In the genomic region with DNA sequence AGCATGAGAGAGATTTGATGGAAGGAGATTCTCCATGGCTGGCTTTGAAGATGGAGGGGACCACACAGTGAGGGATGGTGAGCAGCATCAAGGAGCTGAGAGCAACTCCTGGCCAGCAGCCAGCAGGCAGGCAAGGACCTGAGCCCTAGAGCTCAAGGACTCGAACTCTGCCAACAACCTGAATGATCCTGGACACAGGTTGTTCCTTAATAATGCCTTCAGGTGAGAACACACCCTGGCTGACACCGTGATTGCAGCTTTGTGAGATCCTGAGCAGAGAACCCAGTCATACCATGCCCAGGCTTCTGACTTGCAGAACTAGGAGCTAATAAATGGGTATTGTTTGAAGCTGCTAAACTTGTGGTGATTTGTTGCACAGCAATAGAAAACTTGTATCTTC, we compare ENCODE assay signal across 1 cellular context.
TF ChIP-seq lines count a peak whose summit lies in the region.

No MANE protein-coding gene starts in this region.

TF ChIP-seq in H1, 55 proteins besides CTCF, POLR2A, EP300 and RAD21 (continued from another document):
- TF ChIP-seq, protein P1, sequence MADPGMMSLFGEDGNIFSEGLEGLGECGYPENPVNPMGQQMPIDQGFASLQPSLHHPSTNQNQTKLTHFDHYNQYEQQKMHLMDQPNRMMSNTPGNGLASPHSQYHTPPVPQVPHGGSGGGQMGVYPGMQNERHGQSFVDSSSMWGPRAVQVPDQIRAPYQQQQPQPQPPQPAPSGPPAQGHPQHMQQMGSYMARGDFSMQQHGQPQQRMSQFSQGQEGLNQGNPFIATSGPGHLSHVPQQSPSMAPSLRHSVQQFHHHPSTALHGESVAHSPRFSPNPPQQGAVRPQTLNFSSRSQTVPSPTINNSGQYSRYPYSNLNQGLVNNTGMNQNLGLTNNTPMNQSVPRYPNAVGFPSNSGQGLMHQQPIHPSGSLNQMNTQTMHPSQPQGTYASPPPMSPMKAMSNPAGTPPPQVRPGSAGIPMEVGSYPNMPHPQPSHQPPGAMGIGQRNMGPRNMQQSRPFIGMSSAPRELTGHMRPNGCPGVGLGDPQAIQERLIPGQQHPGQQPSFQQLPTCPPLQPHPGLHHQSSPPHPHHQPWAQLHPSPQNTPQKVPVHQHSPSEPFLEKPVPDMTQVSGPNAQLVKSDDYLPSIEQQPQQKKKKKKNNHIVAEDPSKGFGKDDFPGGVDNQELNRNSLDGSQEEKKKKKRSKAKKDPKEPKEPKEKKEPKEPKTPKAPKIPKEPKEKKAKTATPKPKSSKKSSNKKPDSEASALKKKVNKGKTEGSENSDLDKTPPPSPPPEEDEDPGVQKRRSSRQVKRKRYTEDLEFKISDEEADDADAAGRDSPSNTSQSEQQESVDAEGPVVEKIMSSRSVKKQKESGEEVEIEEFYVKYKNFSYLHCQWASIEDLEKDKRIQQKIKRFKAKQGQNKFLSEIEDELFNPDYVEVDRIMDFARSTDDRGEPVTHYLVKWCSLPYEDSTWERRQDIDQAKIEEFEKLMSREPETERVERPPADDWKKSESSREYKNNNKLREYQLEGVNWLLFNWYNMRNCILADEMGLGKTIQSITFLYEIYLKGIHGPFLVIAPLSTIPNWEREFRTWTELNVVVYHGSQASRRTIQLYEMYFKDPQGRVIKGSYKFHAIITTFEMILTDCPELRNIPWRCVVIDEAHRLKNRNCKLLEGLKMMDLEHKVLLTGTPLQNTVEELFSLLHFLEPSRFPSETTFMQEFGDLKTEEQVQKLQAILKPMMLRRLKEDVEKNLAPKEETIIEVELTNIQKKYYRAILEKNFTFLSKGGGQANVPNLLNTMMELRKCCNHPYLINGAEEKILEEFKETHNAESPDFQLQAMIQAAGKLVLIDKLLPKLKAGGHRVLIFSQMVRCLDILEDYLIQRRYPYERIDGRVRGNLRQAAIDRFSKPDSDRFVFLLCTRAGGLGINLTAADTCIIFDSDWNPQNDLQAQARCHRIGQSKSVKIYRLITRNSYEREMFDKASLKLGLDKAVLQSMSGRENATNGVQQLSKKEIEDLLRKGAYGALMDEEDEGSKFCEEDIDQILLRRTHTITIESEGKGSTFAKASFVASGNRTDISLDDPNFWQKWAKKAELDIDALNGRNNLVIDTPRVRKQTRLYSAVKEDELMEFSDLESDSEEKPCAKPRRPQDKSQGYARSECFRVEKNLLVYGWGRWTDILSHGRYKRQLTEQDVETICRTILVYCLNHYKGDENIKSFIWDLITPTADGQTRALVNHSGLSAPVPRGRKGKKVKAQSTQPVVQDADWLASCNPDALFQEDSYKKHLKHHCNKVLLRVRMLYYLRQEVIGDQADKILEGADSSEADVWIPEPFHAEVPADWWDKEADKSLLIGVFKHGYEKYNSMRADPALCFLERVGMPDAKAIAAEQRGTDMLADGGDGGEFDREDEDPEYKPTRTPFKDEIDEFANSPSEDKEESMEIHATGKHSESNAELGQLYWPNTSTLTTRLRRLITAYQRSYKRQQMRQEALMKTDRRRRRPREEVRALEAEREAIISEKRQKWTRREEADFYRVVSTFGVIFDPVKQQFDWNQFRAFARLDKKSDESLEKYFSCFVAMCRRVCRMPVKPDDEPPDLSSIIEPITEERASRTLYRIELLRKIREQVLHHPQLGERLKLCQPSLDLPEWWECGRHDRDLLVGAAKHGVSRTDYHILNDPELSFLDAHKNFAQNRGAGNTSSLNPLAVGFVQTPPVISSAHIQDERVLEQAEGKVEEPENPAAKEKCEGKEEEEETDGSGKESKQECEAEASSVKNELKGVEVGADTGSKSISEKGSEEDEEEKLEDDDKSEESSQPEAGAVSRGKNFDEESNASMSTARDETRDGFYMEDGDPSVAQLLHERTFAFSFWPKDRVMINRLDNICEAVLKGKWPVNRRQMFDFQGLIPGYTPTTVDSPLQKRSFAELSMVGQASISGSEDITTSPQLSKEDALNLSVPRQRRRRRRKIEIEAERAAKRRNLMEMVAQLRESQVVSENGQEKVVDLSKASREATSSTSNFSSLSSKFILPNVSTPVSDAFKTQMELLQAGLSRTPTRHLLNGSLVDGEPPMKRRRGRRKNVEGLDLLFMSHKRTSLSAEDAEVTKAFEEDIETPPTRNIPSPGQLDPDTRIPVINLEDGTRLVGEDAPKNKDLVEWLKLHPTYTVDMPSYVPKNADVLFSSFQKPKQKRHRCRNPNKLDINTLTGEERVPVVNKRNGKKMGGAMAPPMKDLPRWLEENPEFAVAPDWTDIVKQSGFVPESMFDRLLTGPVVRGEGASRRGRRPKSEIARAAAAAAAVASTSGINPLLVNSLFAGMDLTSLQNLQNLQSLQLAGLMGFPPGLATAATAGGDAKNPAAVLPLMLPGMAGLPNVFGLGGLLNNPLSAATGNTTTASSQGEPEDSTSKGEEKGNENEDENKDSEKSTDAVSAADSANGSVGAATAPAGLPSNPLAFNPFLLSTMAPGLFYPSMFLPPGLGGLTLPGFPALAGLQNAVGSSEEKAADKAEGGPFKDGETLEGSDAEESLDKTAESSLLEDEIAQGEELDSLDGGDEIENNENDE (IDR thresholded peaks at IDR 0.05; ENCODE audit: insufficient replicate concordance, low read length): no peak
- TF ChIP-seq MAFK (IDR thresholded peaks at IDR 0.05; ENCODE audit: low read depth, low read length): no peak
